Comparison of ENCODE assay signal across 20 cellular contexts in the genomic region with DNA sequence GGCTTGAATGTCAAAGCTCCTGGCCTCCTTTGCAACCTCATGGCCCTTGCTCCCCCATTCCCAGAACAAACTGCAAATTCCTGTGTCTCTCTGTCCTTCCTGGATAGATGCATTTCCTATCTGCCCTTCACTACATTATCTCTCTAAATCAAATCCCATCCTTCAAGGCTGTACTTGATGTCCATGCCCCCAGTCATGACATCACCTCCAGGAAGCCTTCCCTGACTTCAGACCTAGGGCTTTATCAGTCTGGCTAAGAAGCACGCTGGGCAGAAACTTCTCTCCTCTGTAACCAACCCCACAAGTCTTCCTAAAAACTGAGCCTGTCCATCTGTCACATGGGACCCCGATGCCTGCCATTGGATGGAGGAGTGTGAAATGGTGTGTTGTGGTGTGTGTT. TPM values are rescaled to one million over a fixed set of nuclear protein-coding genes. Genes with fewer than 3 reads are reported as not detected.
DNase-seq lines count a peak whose midpoint lies in the region; ATAC-seq, FAIRE-seq and TF ChIP-seq lines count a peak whose summit lies in the region.
"Had no signal": no experiment of that assay in that cellular context is flagged by ENCODE, and none has a peak within 500 bp of the region (broad histone marks: within the 10 kb centered on the region; RNA-seq: fewer than 3 reads in every experiment).

No MANE protein-coding gene starts in this region.

- no peak overlapping the region for H3K4me3 Mint-ChIP-seq in CD4-positive, CD25-positive, alpha-beta regulatory T cell
- no peak overlapping the region for H3K4me3 Mint-ChIP-seq in HFFc6
- H3K4me3 Mint-ChIP-seq: mesothelial cell of epicardium had no signal

- WGBS in pancreas, 2 donors = 76 to 80% methylated on average over 2 of the region's 2 CpGs
- WGBS in mesendoderm (ENCODE audit: extremely low coverage, insufficient coverage, low lambda C conversion rate) = no CpG with 5 or more reads among the region's 2 CpGs

- no peaks in the 10 kb centered on the region for H3K27me3 Mint-ChIP-seq in CD4-positive, CD25-positive, alpha-beta regulatory T cell
- H3K27me3 Mint-ChIP-seq in HFFc6 (ENCODE audit: insufficient read depth) = peaks cover 17% of the 10 kb centered on the region

- no peak overlapping the region for H3K23ac ChIP-seq in mesendoderm (ENCODE audit: low read length)

- ATAC-seq in CD4-positive, CD25-positive, alpha-beta regulatory T cell (ENCODE audit: low read depth in 2 of 2) = no peak
- ATAC-seq in pancreas (no peak), HG02840 (IDR thresholded peaks at IDR 0.05; ENCODE audit: low FRiP score, unreplicated experiment) (no peak)

- TF ChIP-seq CTCF in HFFc6 (IDR thresholded peaks at IDR 0.05) (no peak), pancreas (IDR thresholded peaks at IDR 0.05) (no peak)

- no peak overlapping the region for H2BK15ac ChIP-seq in mesendoderm (replicated peaks; ENCODE audit: low read depth)

- H3K36me3 ChIP-seq in CD4-positive, CD25-positive, alpha-beta regulatory T cell (ENCODE audit: control insufficient read depth, insufficient read depth, low read length) = peaks cover 98% of the 10 kb centered on the region
- peaks cover 5 to 58% of the 10 kb centered on the region in 2 donors for H3K36me3 ChIP-seq in duodenal mucosa (ENCODE audit: control insufficient read depth in 1 of 2, insufficient read depth in 2 of 2, low read length in 2 of 2)
- H3K36me3 ChIP-seq in pancreas = no peaks in the 10 kb centered on the region
- H3K36me3 ChIP-seq in mesendoderm (ENCODE audit: control insufficient read depth, insufficient read depth, low read length) = peaks cover 39% of the 10 kb centered on the region
- H3K36me3 ChIP-seq: WERI-Rb-1 had no signal

- FAIRE-seq in pancreas (lab: Jason Lieb, UNC) = no peak
- FAIRE-seq: astrocyte, GM12892 had no signal

- no peak overlapping the region for H3K27ac ChIP-seq in CD4-positive, CD25-positive, alpha-beta regulatory T cell (ENCODE audit: insufficient read depth, low read length, poor library complexity, severe bottlenecking)
- H3K27ac ChIP-seq in duodenal mucosa (ENCODE audit: low read depth, low read length) (peak overlapping the region; percentile 1), pancreas (peak overlapping the region; percentile 4 to 86 (median 60)), mesendoderm (ENCODE audit: low read depth, low read length) (no peak overlapping the region)
- H3K27ac ChIP-seq: coronary artery, right atrium auricular region, WERI-Rb-1 had no signal

- H2BK5ac ChIP-seq in mesendoderm (ENCODE audit: low read length) = no peak overlapping the region

- no peak overlapping the region for H4K5ac ChIP-seq in mesendoderm (ENCODE audit: low read length)

- no peak overlapping the region for H2AK5ac ChIP-seq in mesendoderm (ENCODE audit: low read length)

- no peaks in the 10 kb centered on the region for H3K27me3 ChIP-seq in CD4-positive, CD25-positive, alpha-beta regulatory T cell (ENCODE audit: control insufficient read depth, insufficient read depth, low read length)
- H3K27me3 ChIP-seq in duodenal mucosa (ENCODE audit: control insufficient read depth in 1 of 2, insufficient read depth in 2 of 2, low read length in 2 of 2) = no peaks in the 10 kb centered on the region
- H3K27me3 ChIP-seq in pancreas = no peaks in the 10 kb centered on the region
- H3K27me3 ChIP-seq in mesendoderm (ENCODE audit: insufficient read depth, low read length, poor library complexity) = no peaks in the 10 kb centered on the region
- H3K27me3 ChIP-seq: neutrophil, right atrium auricular region had no signal

- H3K4me1 ChIP-seq in CD4-positive, CD25-positive, alpha-beta regulatory T cell (ENCODE audit: control insufficient read depth, insufficient read depth, low read length, poor library complexity, severe bottlenecking) = no peaks in the 10 kb centered on the region
- H3K4me1 ChIP-seq in duodenal mucosa (ENCODE audit: control insufficient read depth in 1 of 2, insufficient read depth in 2 of 2, low read length in 2 of 2) (peaks cover 66 to 85% of the 10 kb centered on the region in 2 donors), pancreas (peaks cover 39 to 48% (median 45%) of the 10 kb centered on the region in 3 donors), mesendoderm (ENCODE audit: control insufficient read depth, low read depth, low read length) (no peaks in the 10 kb centered on the region)

- H3K27ac Mint-ChIP-seq in CD4-positive, CD25-positive, alpha-beta regulatory T cell = peak overlapping the region in 2 of 3 donors; percentile 72 to 92
- peak overlapping the region; percentile 14; the same call in 1 of the 2 replicates for H3K27ac Mint-ChIP-seq in HFFc6
- H3K27ac Mint-ChIP-seq: mesothelial cell of epicardium had no signal

- no peak overlapping the region for H3K56ac ChIP-seq in mesendoderm (ENCODE audit: low read length)

- no peak overlapping the region for H3K4me2 ChIP-seq in mesendoderm (ENCODE audit: low read length)

- H2BK120ac ChIP-seq in mesendoderm (ENCODE audit: low read depth, low read length) = no peak overlapping the region

- H3K4ac ChIP-seq in mesendoderm (ENCODE audit: low read depth, low read length) = no peak overlapping the region

- no peak overlapping the region for H3K4me3 ChIP-seq in CD4-positive, CD25-positive, alpha-beta regulatory T cell (ENCODE audit: low read depth, low read length)
- H3K4me3 ChIP-seq in duodenal mucosa (ENCODE audit: low read depth in 1 of 2, low read length in 2 of 2) (peak overlapping the region in 1 of 2 donors; percentile 23), pancreas (no peak overlapping the region), mesendoderm (ENCODE audit: low read length) (no peak overlapping the region)
- H3K4me3 ChIP-seq: coronary artery, right atrium auricular region had no signal

- peak overlapping the region; percentile 13 to 38 for H3K9ac ChIP-seq in duodenal mucosa (ENCODE audit: low read depth in 1 of 2, low read length in 2 of 2)
- no peak overlapping the region for H3K9ac ChIP-seq in mesendoderm (ENCODE audit: low read length)

- DNase-seq in CD4-positive, CD25-positive, alpha-beta regulatory T cell = no peak
- DNase-seq in HFFc6 = no peak
- DNase-seq in pancreas = no peak
- no peak for DNase-seq in stimulated activated CD8-positive, alpha-beta memory T cell treated with anti-CD3 and anti-CD28 coated beads, Interleukin-4, amount 100 ng/mL, for 48 hours
- DNase-seq in GF-D8 (lab: John Stamatoyannopoulos, UW) = no peak
- no peak for DNase-seq in mesendoderm
- DNase-seq: activated gamma-delta T cell, GDM1, KBM-7, MV-4-11, NCI-H2029, WERI-Rb-1 had no signal

- no peaks in the 10 kb centered on the region for H3K79me1 ChIP-seq in mesendoderm (ENCODE audit: low read length)

- H3K18ac ChIP-seq in mesendoderm (ENCODE audit: low read length) = no peak overlapping the region

- no peaks in the 10 kb centered on the region for H3K9me3 ChIP-seq in CD4-positive, CD25-positive, alpha-beta regulatory T cell (ENCODE audit: control insufficient read depth in 2 of 2, low read length in 2 of 2)
- no peaks in the 10 kb centered on the region for H3K9me3 ChIP-seq in duodenal mucosa (ENCODE audit: control insufficient read depth in 1 of 2, low read length in 2 of 2)
- H3K9me3 ChIP-seq in pancreas = no peaks in the 10 kb centered on the region
- H3K9me3 ChIP-seq: neutrophil, right atrium auricular region had no signal

- intact Hi-C loops in pancreas (cut with DNase I) = no loop called here

- no peaks in the 10 kb centered on the region for H3K79me2 ChIP-seq in mesendoderm (ENCODE audit: control insufficient read depth, insufficient read depth, low read length)

- no peaks in the 10 kb centered on the region for H3K9me3 Mint-ChIP-seq in CD4-positive, CD25-positive, alpha-beta regulatory T cell
- no peaks in the 10 kb centered on the region for H3K9me3 Mint-ChIP-seq in HFFc6
- H3K9me3 Mint-ChIP-seq: mesothelial cell of epicardium had no signal

- no peak overlapping the region for H4K8ac ChIP-seq in mesendoderm (ENCODE audit: low read depth, low read length)

- peaks cover 0 to 5% (median 3%) of the 10 kb centered on the region in 4 donors for H3K4me1 Mint-ChIP-seq in CD4-positive, CD25-positive, alpha-beta regulatory T cell
- H3K4me1 Mint-ChIP-seq in HFFc6 (ENCODE audit: low read depth) = peaks cover 23% of the 10 kb centered on the region

- peaks cover 63% of the 10 kb centered on the region for H3K36me3 Mint-ChIP-seq in CD4-positive, CD25-positive, alpha-beta regulatory T cell
- H3K36me3 Mint-ChIP-seq in HFFc6 (ENCODE audit: low read depth) = peaks cover 55% of the 10 kb centered on the region

RNA-seq across cellular contexts. Expression of a gene that starts 25.7 kb away (rescaled TPM):
- total RNA-seq in CD4-positive, CD25-positive, alpha-beta regulatory T cell = 259 TPM
- polyA plus RNA-seq in CD4-positive, CD25-positive, alpha-beta regulatory T cell = 10 to 100 TPM; 46.9 to 71.5 (median 59.8) TPM
- total RNA-seq in HFFc6 (2021; fragmentation: NEBNext Ultra II Directional; extraction: Animal tissue kit (Norgen Biotek cat#: 25700)) = 100 to 1,000 TPM in 1 of 6 experiments, 10 to 100 TPM in 5; 81.5 to 105 (median 89.5) TPM
- total RNA-seq in pancreas = 100 to 1,000 TPM in 1 of 6 donors, 10 to 100 TPM in 5; 66.3 to 118 (median 71.0) TPM
- polyA plus RNA-seq in pancreas = 10 to 100 TPM; 36.4 to 54.7 TPM
- polyA plus RNA-seq in mesendoderm (2013, experiment 1 of 2) = 13.7 TPM
- polyA plus RNA-seq in mesendoderm (2013, experiment 2 of 2) = 14.2 TPM

RNA-seq across cellular contexts. Expression of a gene that starts 51.1 kb away (rescaled TPM):
- total RNA-seq in CD4-positive, CD25-positive, alpha-beta regulatory T cell = 364 TPM
- 100 to 1,000 TPM; 171 to 329 (median 244) TPM for polyA plus RNA-seq in CD4-positive, CD25-positive, alpha-beta regulatory T cell
- 100 to 1,000 TPM; 507 to 578 (median 546) TPM for total RNA-seq in HFFc6 (2021; fragmentation: NEBNext Ultra II Directional; extraction: Animal tissue kit (Norgen Biotek cat#: 25700))
- total RNA-seq in pancreas = 10 to 100 TPM; 39.6 to 70.8 (median 48.7) TPM
- polyA plus RNA-seq in pancreas = 10 to 100 TPM; 37.0 to 64.2 TPM
- polyA plus RNA-seq in mesendoderm (2013, experiment 1 of 2) = 64.5 TPM
- polyA plus RNA-seq in mesendoderm (2013, experiment 2 of 2) = 62.7 TPM

Comparison
In these comparisons a context has a peak if more than half of its experiments do, and no peak if none do; other contexts are left out.
1. H3K27ac ChIP-seq: peak in duodenal mucosa (single experiment) and pancreas (4 of 4); none in CD4-positive, CD25-positive, alpha-beta regulatory T cell (single experiment) and mesendoderm (single experiment).